ENCODE assay signal across 8 cellular contexts in genomic region chr19:1747285-1748114, GRCh38. TPM values are rescaled to one million over a fixed set of nuclear protein-coding genes. Genes with fewer than 3 reads are reported as not detected.
A peak's percentile ranks its signal among the peaks of the same experiment; 100 is the strongest.
DNase-seq lines count a peak whose midpoint lies in the region; ATAC-seq and TF ChIP-seq lines count a peak whose summit lies in the region.

No MANE protein-coding gene starts in this region.

- no peak for TF ChIP-seq CTCF in epithelial cell of proximal tubule (conservative IDR thresholded peaks at IDR 0.05; ENCODE audit: low read depth, low read length)

- H3K4me3 ChIP-seq in epithelial cell of proximal tubule (ENCODE audit: low read depth, low read length): peak overlapping the region; percentile 39

- peak; percentile 98 for DNase-seq in HCEC 1CT
- peak; percentile 55 for DNase-seq in UCSD-AML1 (lab: John Stamatoyannopoulos, UW; ENCODE audit: unreplicated experiment)
- peak; percentile 58 for DNase-seq in epithelial cell of proximal tubule (ENCODE audit: low read depth)
- DNase-seq in stimulated activated CD4-positive, alpha-beta T cell treated with anti-CD3 and anti-CD28 coated beads, TNF-alpha, amount 100 ng/mL, for 1 hour (ENCODE audit: low read depth in 3 of 3, low spot score in 1 of 3): peak in 2 of 3 donors; percentile 10 to 15
- DNase-seq in NOMO-1 treated with DMSO at 0.1 percent for 48 hours (lab: John Stamatoyannopoulos, UW; ENCODE audit: unreplicated experiment): no peak

- ATAC-seq in HG03520 (IDR thresholded peaks at IDR 0.05; ENCODE audit: unreplicated experiment) (no peak), HG03135 (IDR thresholded peaks at IDR 0.05; ENCODE audit: unreplicated experiment) (no peak), GM19463 (IDR thresholded peaks at IDR 0.05; ENCODE audit: unreplicated experiment) (no peak)

RNA-seq across cellular contexts. Expression of gene ONECUT3, which starts 5.8 kb away (rescaled TPM):
- not detected in 2 replicates for total RNA-seq in epithelial cell of proximal tubule
